In genomic region chr13:113464476-113464875, GRCh38 we compare ENCODE assay signal across 1 cellular context.
TF ChIP-seq lines count a peak whose summit lies in the region.

No MANE protein-coding gene starts in this region.

TF ChIP-seq in H1, 55 proteins besides CTCF, POLR2A, EP300 and RAD21:
- TF ChIP-seq CHD2 (IDR thresholded peaks at IDR 0.05; ENCODE audit: low read length) (no peak), GTF2F1 (IDR thresholded peaks at IDR 0.05; ENCODE audit: borderline replicate concordance, low read depth, low read length) (no peak), E2F6 (IDR thresholded peaks at IDR 0.05) (no peak), BCL11A (IDR thresholded peaks at IDR 0.05; ENCODE audit: low read depth in 2 of 2, low read length in 2 of 2) (no peak), GABPA (IDR thresholded peaks at IDR 0.05; ENCODE audit: borderline replicate concordance, insufficient read depth, low read length) (no peak), TAF7 (optimal IDR thresholded peaks at IDR 0.05; ENCODE audit: borderline replicate concordance, low read depth, low read length) (no peak), CEBPB (IDR thresholded peaks at IDR 0.05; ENCODE audit: low read depth, low read length) (no peak), JUND (IDR thresholded peaks at IDR 0.05; ENCODE audit: low read length) (no peak), JUN (IDR thresholded peaks at IDR 0.05; ENCODE audit: low read depth, low read length) (no peak), NANOG (IDR thresholded peaks at IDR 0.05; ENCODE audit: insufficient read depth, low read depth, low read length, poor library complexity, severe bottlenecking) (no peak), ASH2L (IDR thresholded peaks at IDR 0.05; ENCODE audit: low read length) (no peak), SRF (IDR thresholded peaks at IDR 0.05; ENCODE audit: low read depth, low read length) (no peak), HDAC6 (IDR thresholded peaks at IDR 0.05; ENCODE audit: low read depth, low read length) (no peak), TEAD4 (IDR thresholded peaks at IDR 0.05; ENCODE audit: low read depth, low read length) (no peak), BRCA1 (IDR thresholded peaks at IDR 0.05; ENCODE audit: low read depth, low read length) (no peak)
